Comparison of ENCODE assay signal across 1 cellular context in genomic region chr3:29178809-29179793, GRCh38.
TF ChIP-seq lines count a peak whose summit lies in the region.

No MANE protein-coding gene starts in this region.

TF ChIP-seq in WTC11, 78 proteins besides CTCF, POLR2A, EP300 and RAD21 (continued from another document):
- no peak for TF ChIP-seq CDX4 (CRISPR knock-in tag; IDR thresholded peaks at IDR 0.05; ENCODE audit: borderline replicate concordance)
